8 cellular contexts compared by ENCODE assay signal in the genomic region with DNA sequence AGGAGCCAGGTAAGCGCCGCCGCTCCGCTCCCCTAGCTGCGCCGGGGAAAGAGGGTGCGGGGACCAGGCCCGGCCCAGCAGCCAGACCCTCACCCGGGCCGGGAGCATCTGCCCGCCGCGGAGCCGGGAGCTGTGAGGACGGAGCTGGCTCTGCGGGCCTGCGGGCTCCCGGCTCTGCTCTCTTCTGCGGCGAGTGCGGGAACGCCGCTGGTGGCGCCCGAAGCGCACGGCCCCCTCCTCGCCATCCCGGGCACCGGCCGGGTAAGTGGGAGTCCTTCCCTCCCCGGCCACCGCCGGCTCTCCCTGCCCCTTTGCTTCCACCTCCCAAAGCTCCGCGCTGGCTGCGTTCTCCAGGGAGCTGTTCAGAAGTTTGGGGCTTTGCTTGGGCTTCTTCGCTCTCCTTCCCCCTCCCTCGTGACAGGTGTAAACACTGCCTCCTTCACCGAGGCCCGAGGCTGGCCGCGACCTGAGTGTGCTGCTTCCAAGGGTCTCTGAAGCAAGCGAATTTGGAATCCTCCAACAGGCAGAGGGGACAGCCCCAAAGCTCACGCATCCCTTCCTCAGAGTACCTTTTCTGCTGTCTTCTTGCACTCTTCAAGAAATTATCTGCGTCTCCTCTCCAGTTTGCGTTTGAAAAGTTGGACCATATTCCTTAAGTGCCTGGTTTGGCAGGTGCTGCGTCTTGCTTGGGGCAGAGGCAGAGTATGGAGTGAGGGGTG. TPM values are rescaled to one million over a fixed set of nuclear protein-coding genes. Genes with fewer than 3 reads are reported as not detected.
DNase-seq lines count a peak whose midpoint lies in the region; ATAC-seq and TF ChIP-seq lines count a peak whose summit lies in the region.

No MANE protein-coding gene starts in this region.

- H3K4me1 ChIP-seq in endodermal cell (ENCODE audit: control insufficient read depth, insufficient read depth, low read length) = no peaks in the 10 kb centered on the region
- H3K4me1 ChIP-seq in mucosa of stomach (ENCODE audit: control insufficient read depth, insufficient read depth, low read length) = peaks cover 15% of the 10 kb centered on the region

- peak overlapping the region; percentile 98 to 99 for H3K4me3 Mint-ChIP-seq in CD14-positive monocyte
- peak overlapping the region; percentile 97 for H3K4me3 Mint-ChIP-seq in activated CD4-positive, alpha-beta T cell treated with anti-CD3 and anti-CD28 coated beads, Interleukin-2, amount 10 ng/mL, durations not matched to agents 24 days and 14 days
- H3K4me3 Mint-ChIP-seq in endodermal cell = peak overlapping the region; percentile 92

- H3K27ac Mint-ChIP-seq in CD14-positive monocyte (peak overlapping the region; percentile 98 to 100 (median 100)), endodermal cell (peak overlapping the region; percentile 94)
- peak overlapping the region; percentile 100 for H3K27ac Mint-ChIP-seq in activated CD4-positive, alpha-beta T cell treated with anti-CD3 and anti-CD28 coated beads, Interleukin-2, amount 10 ng/mL, durations not matched to agents 24 days and 14 days

- H3K9me3 Mint-ChIP-seq in CD14-positive monocyte (peaks cover 0 to 2% (median 0%) of the 10 kb centered on the region in 7 donors), endodermal cell (no peaks in the 10 kb centered on the region)
- H3K9me3 Mint-ChIP-seq in activated CD4-positive, alpha-beta T cell treated with anti-CD3 and anti-CD28 coated beads, Interleukin-2, amount 10 ng/mL, durations not matched to agents 24 days and 14 days = no peaks in the 10 kb centered on the region

- H3K27ac ChIP-seq in endodermal cell (ENCODE audit: low read depth, low read length) (peak overlapping the region; percentile 51), temporal lobe (ENCODE audit: low read depth, low read length) (peak overlapping the region; percentile 70)

- H3K4me1 Mint-ChIP-seq in CD14-positive monocyte (peaks cover 36% of the 10 kb centered on the region), endodermal cell (peaks cover 17% of the 10 kb centered on the region)
- H3K4me1 Mint-ChIP-seq in activated CD4-positive, alpha-beta T cell treated with anti-CD3 and anti-CD28 coated beads, Interleukin-2, amount 10 ng/mL, durations not matched to agents 24 days and 14 days = peaks cover 43% of the 10 kb centered on the region

- H3K9me3 ChIP-seq in endodermal cell (ENCODE audit: control insufficient read depth, low read length) = no peaks in the 10 kb centered on the region
- H3K9me3 ChIP-seq in mucosa of stomach (ENCODE audit: control insufficient read depth, low read length) = no peaks in the 10 kb centered on the region

- H3K36me3 Mint-ChIP-seq in CD14-positive monocyte (peaks cover 6 to 9% of the 10 kb centered on the region in 2 donors), endodermal cell (ENCODE audit: low read depth) (no peaks in the 10 kb centered on the region)
- peaks cover 27% of the 10 kb centered on the region for H3K36me3 Mint-ChIP-seq in activated CD4-positive, alpha-beta T cell treated with anti-CD3 and anti-CD28 coated beads, Interleukin-2, amount 10 ng/mL, durations not matched to agents 24 days and 14 days (ENCODE audit: low read depth)

- 0% methylated on average over 12 to 48 of the region's 48 CpGs for WGBS in endodermal cell (ENCODE audit: insufficient coverage in 1 of 2, insufficient read length in 1 of 2), 2 experiments

- peak; percentile 10 for ATAC-seq in GM19452 (IDR thresholded peaks at IDR 0.05; ENCODE audit: unreplicated experiment)

- peak; percentile 54 for DNase-seq in CD14-positive monocyte (ENCODE audit: low spot score)
- DNase-seq in HPDE6-E6E7 (ENCODE audit: extremely low spot score) = peak; percentile 31
- peak; percentile 81 for DNase-seq in activated CD4-positive, alpha-beta T cell treated with anti-CD3 and anti-CD28 coated beads, Interleukin-2, amount 10 ng/mL, durations not matched to agents 24 days and 14 days
- peak; percentile 84 for DNase-seq in endodermal cell
- no peak for DNase-seq in SHP77 treated with DMSO at 0.1 percent for 48 hours (lab: John Stamatoyannopoulos, UW)

- intact Hi-C loops in CD14-positive monocyte (cut with micrococcal nuclease) = loop anchor here (5.0 to 10.0 kb wide), 4 partner anchors 43 to 350 kb away; no protein-coding TSS in a partner anchor
- intact Hi-C loops in activated CD4-positive, alpha-beta T cell treated with anti-CD3 and anti-CD28 coated beads, Interleukin-2, amount 10 ng/mL, durations not matched to agents 24 days and 14 days (cut with micrococcal nuclease) = loop anchor here (1.0 to 10.0 kb wide), 18 partner anchors 10 to 700 kb away; a partner anchor contains a TSS

- H3K27me3 ChIP-seq in endodermal cell (ENCODE audit: control insufficient read depth, insufficient read depth, low read length, poor library complexity, severe bottlenecking) = no peaks in the 10 kb centered on the region
- H3K27me3 ChIP-seq in mucosa of stomach (ENCODE audit: control insufficient read depth, insufficient read depth, low read length) = no peaks in the 10 kb centered on the region

- H3K27me3 Mint-ChIP-seq in CD14-positive monocyte (ENCODE audit: low read depth in 3 of 3) (peaks cover 0 to 1% (median 0%) of the 10 kb centered on the region in 3 donors), endodermal cell (ENCODE audit: insufficient read depth) (peaks cover 2% of the 10 kb centered on the region)
- H3K27me3 Mint-ChIP-seq in activated CD4-positive, alpha-beta T cell treated with anti-CD3 and anti-CD28 coated beads, Interleukin-2, amount 10 ng/mL, durations not matched to agents 24 days and 14 days = peaks cover 7% of the 10 kb centered on the region

- H3K9ac ChIP-seq in endodermal cell (ENCODE audit: extremely low read depth, low read length, poor library complexity, severe bottlenecking) = peak overlapping the region; percentile 62
- peak overlapping the region; percentile 94 for H3K9ac ChIP-seq in mucosa of stomach (ENCODE audit: low read length)

- H3K4me3 ChIP-seq in endodermal cell (ENCODE audit: low read length) (peak overlapping the region; percentile 91), mucosa of stomach (ENCODE audit: low read length) (peak overlapping the region; percentile 57)

- H3K36me3 ChIP-seq in endodermal cell (ENCODE audit: control insufficient read depth, insufficient read depth, low read length) = no peaks in the 10 kb centered on the region
- no peaks in the 10 kb centered on the region for H3K36me3 ChIP-seq in mucosa of stomach (ENCODE audit: control insufficient read depth, insufficient read depth, low read length)

- TF ChIP-seq CTCF in CD14-positive monocyte (IDR thresholded peaks at IDR 0.05) (no peak), endodermal cell (conservative IDR thresholded peaks at IDR 0.05) (no peak)

RNA-seq across cellular contexts. Expression of a gene that starts 0.6 kb away (rescaled TPM):
- 10 to 100 TPM; 22.3 to 28.6 TPM for polyA plus RNA-seq in CD14-positive monocyte
- 39.1 and 39.6 TPM in 2 replicates for total RNA-seq in activated CD4-positive, alpha-beta T cell treated with anti-CD3 and anti-CD28 coated beads, Interleukin-2, amount 10 ng/mL, durations not matched to agents 24 days and 14 days
- total RNA-seq in endodermal cell = 10 to 100 TPM; 13.7 to 21.5 TPM
- 20.9 TPM for polyA plus RNA-seq in endodermal cell (2013, experiment 1 of 2)
- 17.0 TPM for polyA plus RNA-seq in endodermal cell (2013, experiment 2 of 2)
- total RNA-seq in temporal lobe = 72.5 TPM
